In genomic region chrX:151359931-151360871, GRCh38 we compare ENCODE assay signal across 8 cellular contexts. TPM values are rescaled to one million over a fixed set of nuclear protein-coding genes. Genes with fewer than 3 reads are reported as not detected.
DNase-seq lines count a peak whose midpoint lies in the region; ATAC-seq and TF ChIP-seq lines count a peak whose summit lies in the region.

No MANE protein-coding gene starts in this region.

- H3K27ac Mint-ChIP-seq in endodermal cell: no peak overlapping the region
- H3K27ac Mint-ChIP-seq in naive thymus-derived CD4-positive, alpha-beta T cell: no peak overlapping the region

- H3K4me3 Mint-ChIP-seq in endodermal cell: peak overlapping the region; percentile 41
- H3K4me3 Mint-ChIP-seq in naive thymus-derived CD4-positive, alpha-beta T cell: peak overlapping the region in 9 of 10 donors; percentile 21 to 76 (median 62)

- TF ChIP-seq CTCF in LNCAP (IDR thresholded peaks at IDR 0.05) (peak; percentile 70), endodermal cell (conservative IDR thresholded peaks at IDR 0.05) (peak; percentile 80)

- DNase-seq in DMS153 (lab: John Stamatoyannopoulos, UW) (peak; percentile 23), endodermal cell (peak; percentile 83), cortex of kidney (lab: John Stamatoyannopoulos, UW) (no peak), NCI-H1694 (lab: John Stamatoyannopoulos, UW) (no peak)
- peak; percentile 51 for DNase-seq in activated CD4-positive, alpha-beta T cell treated with anti-CD3 and anti-CD28 coated beads for 48 hours
- peak in 8 of 9 donors; percentile 7 to 36 (median 16) for DNase-seq in naive thymus-derived CD4-positive, alpha-beta T cell

- peak; percentile 75 for ATAC-seq in GM21360 (IDR thresholded peaks at IDR 0.05; ENCODE audit: unreplicated experiment)
- peak; percentile 67 for ATAC-seq in naive thymus-derived CD4-positive, alpha-beta T cell

- peaks cover 46% of the 10 kb centered on the region for H3K9me3 Mint-ChIP-seq in endodermal cell
- no peaks in the 10 kb centered on the region for H3K9me3 Mint-ChIP-seq in naive thymus-derived CD4-positive, alpha-beta T cell

- no peaks in the 10 kb centered on the region for H3K36me3 ChIP-seq in endodermal cell (ENCODE audit: control insufficient read depth, insufficient read depth, low read length)
- H3K36me3 ChIP-seq in naive thymus-derived CD4-positive, alpha-beta T cell (ENCODE audit: control insufficient read depth in 2 of 3, insufficient read depth in 3 of 3, low read length in 3 of 3): no peaks in the 10 kb centered on the region

- peaks cover 8% of the 10 kb centered on the region for H3K27me3 Mint-ChIP-seq in endodermal cell (ENCODE audit: insufficient read depth)
- H3K27me3 Mint-ChIP-seq in naive thymus-derived CD4-positive, alpha-beta T cell: peaks cover 12 to 27% (median 14%) of the 10 kb centered on the region in 5 donors

- H3K9ac ChIP-seq in endodermal cell (ENCODE audit: extremely low read depth, low read length, poor library complexity, severe bottlenecking): no peak overlapping the region

- CTCF ChIA-PET in naive thymus-derived CD4-positive, alpha-beta T cell (lab: Charles Lee): no interaction called here

- H3K4me1 Mint-ChIP-seq in endodermal cell: peaks cover 7% of the 10 kb centered on the region
- no peaks in the 10 kb centered on the region for H3K4me1 Mint-ChIP-seq in naive thymus-derived CD4-positive, alpha-beta T cell

- intact Hi-C loops in naive thymus-derived CD4-positive, alpha-beta T cell (cut with micrococcal nuclease): loop anchor here (2.0 to 5.0 kb wide), 3 partner anchors 33 to 208 kb away; partner anchors contain the start of gene VMA21 (in 1 of the 2)

- no peaks in the 10 kb centered on the region for H3K27me3 ChIP-seq in endodermal cell (ENCODE audit: control insufficient read depth, insufficient read depth, low read length, poor library complexity, severe bottlenecking)
- peaks cover 0 to 5% of the 10 kb centered on the region in 2 donors for H3K27me3 ChIP-seq in naive thymus-derived CD4-positive, alpha-beta T cell (ENCODE audit: control insufficient read depth in 2 of 2, insufficient read depth in 2 of 2, low read length in 2 of 2)

- no peaks in the 10 kb centered on the region for H3K36me3 Mint-ChIP-seq in endodermal cell (ENCODE audit: low read depth)
- no peaks in the 10 kb centered on the region for H3K36me3 Mint-ChIP-seq in naive thymus-derived CD4-positive, alpha-beta T cell

- POLR2A ChIA-PET in naive thymus-derived CD4-positive, alpha-beta T cell (lab: Charles Lee): no interaction called here

- peak overlapping the region; percentile 65 for H3K4me3 ChIP-seq in endodermal cell (ENCODE audit: low read length)
- peak overlapping the region; percentile 26 for H3K4me3 ChIP-seq in naive thymus-derived CD4-positive, alpha-beta T cell (ENCODE audit: low read length)

- H3K9me3 ChIP-seq in endodermal cell (ENCODE audit: control insufficient read depth, low read length): no peaks in the 10 kb centered on the region
- H3K9me3 ChIP-seq in naive thymus-derived CD4-positive, alpha-beta T cell (ENCODE audit: control insufficient read depth in 2 of 3, low read length in 3 of 3): no peaks in the 10 kb centered on the region

- no peak overlapping the region for H3K27ac ChIP-seq in endodermal cell (ENCODE audit: low read depth, low read length)
- no peak overlapping the region for H3K27ac ChIP-seq in naive thymus-derived CD4-positive, alpha-beta T cell (ENCODE audit: low read depth, low read length)

- no peaks in the 10 kb centered on the region for H3K4me1 ChIP-seq in endodermal cell (ENCODE audit: control insufficient read depth, insufficient read depth, low read length)
- peaks cover 0 to 2% of the 10 kb centered on the region in 2 donors for H3K4me1 ChIP-seq in naive thymus-derived CD4-positive, alpha-beta T cell (ENCODE audit: control insufficient read depth in 2 of 2, insufficient read depth in 2 of 2, low read length in 2 of 2)

- 12 to 80% methylated on average over 1 to 25 of the region's 25 CpGs for WGBS in endodermal cell (ENCODE audit: insufficient coverage in 1 of 2, insufficient read length in 1 of 2), 2 experiments

RNA-seq across cellular contexts. Expression of gene VMA21, which starts 36.8 kb away (rescaled TPM):
- 10 to 100 TPM; 42.2 to 54.7 TPM for total RNA-seq in endodermal cell
- 29.6 TPM for polyA plus RNA-seq in endodermal cell (2013, experiment 1 of 2)
- polyA plus RNA-seq in endodermal cell (2013, experiment 2 of 2): 29.0 TPM
- 10 to 100 TPM; 19.3 to 41.0 (median 29.3) TPM for total RNA-seq in naive thymus-derived CD4-positive, alpha-beta T cell
- polyA plus RNA-seq in naive thymus-derived CD4-positive, alpha-beta T cell: 10 to 100 TPM; 22.1 to 39.7 TPM

Comparison
In these comparisons a context has a peak if more than half of its experiments do, and no peak if none do; other contexts are left out.
1. DNase-seq: peak in DMS153 (single experiment), activated CD4-positive, alpha-beta T cell treated with anti-CD3 and anti-CD28 coated beads for 48 hours (single experiment), endodermal cell (single experiment) and naive thymus-derived CD4-positive, alpha-beta T cell (8 of 9); none in cortex of kidney (single experiment) and NCI-H1694 (single experiment).